ENCODE assay signal across 17 cellular contexts in genomic region chrX:154990496-154990895, GRCh38. TPM values are rescaled to one million over a fixed set of nuclear protein-coding genes. Genes with fewer than 3 reads are reported as not detected.
DNase-seq lines count a peak whose midpoint lies in the region; ATAC-seq, FAIRE-seq and TF ChIP-seq lines count a peak whose summit lies in the region.
"Had no signal": no experiment of that assay in that cellular context is flagged by ENCODE, and none has a peak within 500 bp of the region (broad histone marks: within the 10 kb centered on the region; RNA-seq: fewer than 3 reads in every experiment).

No MANE protein-coding gene starts in this region.

- no peaks in the 10 kb centered on the region for H3F3A ChIP-seq in PC-3 (ENCODE audit: low read length, unreplicated experiment)

- H3K27me3 ChIP-seq in PC-3 (ENCODE audit: low read length) = no peaks in the 10 kb centered on the region
- H3K27me3 ChIP-seq: body of pancreas, hepatocyte had no signal

- FAIRE-seq in GM12892 (lab: Jason Lieb, UNC) = peak; percentile 71

- no peaks in the 10 kb centered on the region for H3K79me2 ChIP-seq in PC-3 (ENCODE audit: low read length)
- H3K79me2 ChIP-seq: hepatocyte had no signal

- H3K27ac ChIP-seq in PC-3 (ENCODE audit: low read length) = no peak overlapping the region
- H3K27ac ChIP-seq: body of pancreas, dorsolateral prefrontal cortex, hepatocyte had no signal

- H3K4me2 ChIP-seq in PC-3 (ENCODE audit: low read length) = no peak overlapping the region
- H3K4me2 ChIP-seq: hepatocyte had no signal

- H3K9me3 Mint-ChIP-seq in activated naive CD8-positive, alpha-beta T cell (ENCODE audit: low read depth) = no peaks in the 10 kb centered on the region
- H3K9me3 Mint-ChIP-seq: activated T-helper 1 cell treated with anti-CD3 and anti-CD28 coated beads, Interleukin-12 subunit alpha, Interleukin-12 subunit beta, Interleukin-2, Interleukin-4 antibody, amounts not matched to agents 30 ng/mL and 10 ng/mL and 1 ng/mL, durations not matched to agents 14 hours and 24 hours and 36 hours had no signal

- CTCF ChIA-PET in PC-3 (lab: Charles Lee) = no interaction called here

- no peaks in the 10 kb centered on the region for H3K9me2 ChIP-seq in PC-3 (replicated peaks; ENCODE audit: low read length)

- H4K20me1 ChIP-seq in PC-3 (ENCODE audit: low read length) = no peaks in the 10 kb centered on the region

- no peak overlapping the region for H3K4me3 ChIP-seq in PC-3 (ENCODE audit: low read length)
- H3K4me3 ChIP-seq: body of pancreas, dorsolateral prefrontal cortex, HAP-1, hepatocyte had no signal

- TF ChIP-seq CTCF in PC-3 (conservative IDR thresholded peaks at IDR 0.05; ENCODE audit: low read depth, low read length) = no peak

- POLR2A ChIA-PET in PC-3 (lab: Charles Lee; ENCODE audit: unreplicated experiment) = no interaction called here

- H2AFZ ChIP-seq in PC-3 (ENCODE audit: low read length) = no peak overlapping the region
- H2AFZ ChIP-seq: hepatocyte had no signal

- no TSS peak for BruUV-seq in PC-3 (replicated peaks; lab: Mats Ljungman, UMichigan)

- ATAC-seq in GM18868 (IDR thresholded peaks at IDR 0.05; ENCODE audit: unreplicated experiment) (peak; percentile 71), HG02623 (IDR thresholded peaks at IDR 0.05; ENCODE audit: unreplicated experiment) (peak; percentile 66), PC-3 (no peak)
- ATAC-seq: body of pancreas, T-helper 17 cell had no signal

- peak overlapping the region; percentile 83 for H3K27ac Mint-ChIP-seq in activated naive CD8-positive, alpha-beta T cell
- H3K27ac Mint-ChIP-seq: activated T-helper 1 cell treated with anti-CD3 and anti-CD28 coated beads, Interleukin-12 subunit alpha, Interleukin-12 subunit beta, Interleukin-2, Interleukin-4 antibody, amounts not matched to agents 30 ng/mL and 10 ng/mL and 1 ng/mL, durations not matched to agents 14 hours and 24 hours and 36 hours; T-helper 17 cell had no signal

- H3K36me3 ChIP-seq in PC-3 (ENCODE audit: low read depth, low read length) = no peaks in the 10 kb centered on the region
- H3K36me3 ChIP-seq: HAP-1 had no signal

- H3K4me1 Mint-ChIP-seq in activated naive CD8-positive, alpha-beta T cell (ENCODE audit: low read depth) = peaks cover 17% of the 10 kb centered on the region
- H3K4me1 Mint-ChIP-seq: T-helper 17 cell had no signal

- H3K9ac ChIP-seq in PC-3 (ENCODE audit: low read length) = no peak overlapping the region

- TF ChIP-seq POLR2A in GM12892 (IDR thresholded peaks at IDR 0.05; ENCODE audit: low read depth, low read length) = no peak

- H3K9me3 ChIP-seq in PC-3 (ENCODE audit: low read length) = no peaks in the 10 kb centered on the region
- H3K9me3 ChIP-seq: body of pancreas, HAP-1 had no signal

- no peaks in the 10 kb centered on the region for H3K4me1 ChIP-seq in PC-3 (ENCODE audit: insufficient read depth, low read length)
- H3K4me1 ChIP-seq: HAP-1 had no signal

- no peak for DNase-seq in GM12892 (ENCODE audit: insufficient read length)
- no peak for DNase-seq in NCI-H345 treated with DMSO at 0.1 percent for 48 hours (lab: John Stamatoyannopoulos, UW; ENCODE audit: unreplicated experiment)
- DNase-seq in PC-3 = no peak
- no peak for DNase-seq in OCI-M2 (lab: John Stamatoyannopoulos, UW; ENCODE audit: unreplicated experiment)
- DNase-seq: activated CD4-positive, CD25-positive, alpha-beta regulatory T cell treated with anti-CD3 and anti-CD28 coated beads, Interleukin-2, amount 50 U/mL, for 72 hours; body of pancreas; DMS 273 treated with DMSO at 0.1 percent for 48 hours; dorsolateral prefrontal cortex; SHP77; substantia nigra; T-helper 17 cell had no signal

- H3K27me3 Mint-ChIP-seq in activated naive CD8-positive, alpha-beta T cell = no peaks in the 10 kb centered on the region
- H3K27me3 Mint-ChIP-seq: T-helper 17 cell had no signal

- H3K36me3 Mint-ChIP-seq in activated naive CD8-positive, alpha-beta T cell = no peaks in the 10 kb centered on the region

- H3K4me3 Mint-ChIP-seq in activated naive CD8-positive, alpha-beta T cell = no peak overlapping the region
- H3K4me3 Mint-ChIP-seq: activated T-helper 1 cell treated with anti-CD3 and anti-CD28 coated beads, Interleukin-12 subunit alpha, Interleukin-12 subunit beta, Interleukin-2, Interleukin-4 antibody, amounts not matched to agents 30 ng/mL and 10 ng/mL and 1 ng/mL, durations not matched to agents 14 hours and 24 hours and 36 hours; T-helper 17 cell had no signal

- intact Hi-C loops in PC-3 (cut with micrococcal nuclease) = no loop called here

RNA-seq across cellular contexts. Expression of gene F8, which starts 32.0 kb away (rescaled TPM):
- 5.3 TPM for polyA plus RNA-seq in GM12892 (2012; ENCODE audit: missing spikeins)
- total RNA-seq in PC-3 (2014; rRNA removed) = 0.91 and 1.1 TPM in 2 replicates

RNA-seq across cellular contexts. Expression of gene FUNDC2, which starts 36.1 kb away (rescaled TPM):
- 130 TPM for polyA plus RNA-seq in GM12892 (2012; ENCODE audit: missing spikeins)
- 75.0 and 80.7 TPM in 2 replicates for total RNA-seq in PC-3 (2014; rRNA removed)
